In the genomic region with DNA sequence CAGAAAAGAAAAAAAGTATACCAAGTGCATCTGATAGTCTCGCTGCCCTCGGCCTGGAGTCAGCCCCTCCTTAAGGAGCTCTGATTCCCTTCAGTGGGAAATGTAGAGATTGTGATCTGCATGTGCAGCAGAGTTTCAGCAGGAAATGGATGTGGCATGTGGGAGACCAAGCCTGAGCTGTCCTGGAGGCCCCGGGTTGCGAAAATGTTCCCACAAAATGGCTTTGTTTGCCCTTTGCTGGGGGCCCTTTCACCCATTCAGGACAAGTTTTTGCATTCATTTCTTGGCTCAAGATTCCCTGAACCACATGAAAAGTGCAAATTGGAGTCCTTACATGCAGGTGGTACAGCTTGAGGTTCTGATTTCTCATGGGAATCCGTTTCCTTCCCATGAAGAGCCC, we compare ENCODE assay signal across 1 cellular context.
TF ChIP-seq lines count a peak whose summit lies in the region.

No MANE protein-coding gene starts in this region.

TF ChIP-seq in SK-N-SH, 30 proteins besides CTCF, POLR2A, EP300 and RAD21 (continued from another document):
- TF ChIP-seq, protein P1, sequence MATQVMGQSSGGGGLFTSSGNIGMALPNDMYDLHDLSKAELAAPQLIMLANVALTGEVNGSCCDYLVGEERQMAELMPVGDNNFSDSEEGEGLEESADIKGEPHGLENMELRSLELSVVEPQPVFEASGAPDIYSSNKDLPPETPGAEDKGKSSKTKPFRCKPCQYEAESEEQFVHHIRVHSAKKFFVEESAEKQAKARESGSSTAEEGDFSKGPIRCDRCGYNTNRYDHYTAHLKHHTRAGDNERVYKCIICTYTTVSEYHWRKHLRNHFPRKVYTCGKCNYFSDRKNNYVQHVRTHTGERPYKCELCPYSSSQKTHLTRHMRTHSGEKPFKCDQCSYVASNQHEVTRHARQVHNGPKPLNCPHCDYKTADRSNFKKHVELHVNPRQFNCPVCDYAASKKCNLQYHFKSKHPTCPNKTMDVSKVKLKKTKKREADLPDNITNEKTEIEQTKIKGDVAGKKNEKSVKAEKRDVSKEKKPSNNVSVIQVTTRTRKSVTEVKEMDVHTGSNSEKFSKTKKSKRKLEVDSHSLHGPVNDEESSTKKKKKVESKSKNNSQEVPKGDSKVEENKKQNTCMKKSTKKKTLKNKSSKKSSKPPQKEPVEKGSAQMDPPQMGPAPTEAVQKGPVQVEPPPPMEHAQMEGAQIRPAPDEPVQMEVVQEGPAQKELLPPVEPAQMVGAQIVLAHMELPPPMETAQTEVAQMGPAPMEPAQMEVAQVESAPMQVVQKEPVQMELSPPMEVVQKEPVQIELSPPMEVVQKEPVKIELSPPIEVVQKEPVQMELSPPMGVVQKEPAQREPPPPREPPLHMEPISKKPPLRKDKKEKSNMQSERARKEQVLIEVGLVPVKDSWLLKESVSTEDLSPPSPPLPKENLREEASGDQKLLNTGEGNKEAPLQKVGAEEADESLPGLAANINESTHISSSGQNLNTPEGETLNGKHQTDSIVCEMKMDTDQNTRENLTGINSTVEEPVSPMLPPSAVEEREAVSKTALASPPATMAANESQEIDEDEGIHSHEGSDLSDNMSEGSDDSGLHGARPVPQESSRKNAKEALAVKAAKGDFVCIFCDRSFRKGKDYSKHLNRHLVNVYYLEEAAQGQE (IDR thresholded peaks at IDR 0.05; ENCODE audit: low read depth, low read length): no peak
- no peak for TF ChIP-seq NRF1 (IDR thresholded peaks at IDR 0.05; ENCODE audit: low read depth, low read length)
- no peak for TF ChIP-seq MEF2A (IDR thresholded peaks at IDR 0.05; ENCODE audit: borderline replicate concordance, low read depth)
- no peak for TF ChIP-seq YY1 (IDR thresholded peaks at IDR 0.05; ENCODE audit: low read depth)
- no peak for TF ChIP-seq ELF1 (IDR thresholded peaks at IDR 0.05)
- no peak for TF ChIP-seq JUND (IDR thresholded peaks at IDR 0.05)
TF ChIP-seq in SK-N-SH: peak in this region for 0.
